In the genomic region with DNA sequence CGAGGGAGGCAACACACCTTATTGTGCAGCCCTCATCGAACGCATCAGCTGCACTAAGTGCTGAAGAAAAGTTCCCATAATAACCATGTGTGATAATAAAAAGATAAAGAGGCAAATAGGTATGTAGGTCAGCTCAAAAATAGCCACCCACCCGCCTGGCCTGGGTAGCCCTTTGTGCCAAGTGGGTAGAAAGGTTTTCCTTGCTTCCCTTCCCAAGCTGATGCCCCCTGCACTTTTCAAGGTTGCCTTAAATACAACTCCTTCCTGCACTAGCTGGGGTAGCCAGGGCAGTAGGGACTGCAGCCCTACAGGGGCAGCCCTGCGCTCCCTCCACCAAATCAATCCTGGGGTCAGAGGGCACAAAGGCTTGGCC, we compare ENCODE assay signal across 8 cellular contexts. TPM values are rescaled to one million over a fixed set of nuclear protein-coding genes. Genes with fewer than 3 reads are reported as not detected.
DNase-seq lines count a peak whose midpoint lies in the region; FAIRE-seq and TF ChIP-seq lines count a peak whose summit lies in the region.

No MANE protein-coding gene starts in this region.

- H3K36me3 ChIP-seq in OCI-LY3 (replicated peaks; ENCODE audit: low read depth, low read length) (no peaks in the 10 kb centered on the region), H1 (ENCODE audit: control insufficient read depth in 2 of 4, insufficient read depth in 4 of 4, low read length in 3 of 4) (no peaks in the 10 kb centered on the region)

- H3K9me3 Mint-ChIP-seq in neural crest cell, result no peaks in the 10 kb centered on the region

- H3K4me1 ChIP-seq in OCI-LY3 (ENCODE audit: low read length) (peaks cover 68% of the 10 kb centered on the region), H1 (replicated peaks in 1 of 4; ENCODE audit: control insufficient read depth in 3 of 4, insufficient read depth in 4 of 4, low read length in 3 of 4) (peaks cover 17 to 33% (median 23%) of the 10 kb centered on the region in 4 experiments)

- H4K8ac ChIP-seq in H1 (ENCODE audit: extremely low read depth, insufficient read depth, low read length), result peak overlapping the region; percentile 81; the same call in 1 of the 2 replicates

- no peak for TF ChIP-seq EP300 in H1 (IDR thresholded peaks at IDR 0.05; ENCODE audit: borderline replicate concordance in 1 of 2, low read depth in 2 of 2, low read length in 2 of 2)

- H2BK5ac ChIP-seq in H1 (ENCODE audit: low read depth, low read length), result peak overlapping the region; percentile 97

- 55% methylated on average over 5 of the region's 5 CpGs; no CpG with 5 or more reads in 1 of the 2 experiments for WGBS in H1 (ENCODE audit: extremely low coverage in 1 of 2, insufficient coverage in 1 of 2, insufficient read length in 1 of 2, insufficient replicate concordance in 2 of 2, low coverage in 1 of 2, low lambda C conversion rate in 2 of 2, missing lambda C conversion rate in 1 of 2), 2 experiments

- peak overlapping the region; percentile 75 for H2AFZ ChIP-seq in OCI-LY3 (ENCODE audit: low read depth, low read length)
- no peak overlapping the region for H2AFZ ChIP-seq in H1 (ENCODE audit: low read length)

- no peaks in the 10 kb centered on the region for H3K36me3 Mint-ChIP-seq in neural crest cell (ENCODE audit: low read depth)

- POLR2A ChIA-PET in H1 (lab: Charles Lee; ENCODE audit: partially characterized antibody), result interaction anchor here (0.6 to 24.2 kb wide), 20 partner anchors 10 to 190 kb away, joined by 3 to 673 read pairs (median 5); partner anchors contain the start of genes DDIT4 and DNAJB12

- H3K4me2 ChIP-seq in OCI-LY3 (ENCODE audit: low read length) (peak overlapping the region; percentile 96), H1 (ENCODE audit: insufficient read depth in 1 of 2, low read depth in 2 of 2, low read length in 2 of 2) (peak overlapping the region; percentile 59 to 74)

- H3K23me2 ChIP-seq in H1 (ENCODE audit: low read depth, low read length), result peaks cover 4% of the 10 kb centered on the region; the same call in 1 of the 2 replicates

- H4K20me1 ChIP-seq in OCI-LY3 (ENCODE audit: insufficient read depth, low read length) (no peaks in the 10 kb centered on the region), H1 (replicated peaks in 1 of 2; ENCODE audit: control insufficient read depth in 1 of 2, insufficient read depth in 2 of 2, low read length in 2 of 2) (no peaks in the 10 kb centered on the region)

- H3K79me2 ChIP-seq in OCI-LY3 (ENCODE audit: low read length) (no peaks in the 10 kb centered on the region), H1 (ENCODE audit: control insufficient read depth in 1 of 2, insufficient read depth in 2 of 2, low read length in 2 of 2) (no peaks in the 10 kb centered on the region)

- no peak for TF ChIP-seq CTCF in C4-2B (conservative IDR thresholded peaks at IDR 0.05)
- no peak for TF ChIP-seq CTCF in OCI-LY3 (IDR thresholded peaks at IDR 0.05; ENCODE audit: low read depth, low read length)
- TF ChIP-seq CTCF in H1 (IDR thresholded peaks at IDR 0.05; ENCODE audit: control extremely low read depth in 1 of 3, insufficient read depth in 1 of 3, low read depth in 1 of 3, low read length in 3 of 3), result no peak
- no peak for TF ChIP-seq CTCF in neural crest cell (conservative IDR thresholded peaks at IDR 0.05)

- DNase-seq in H1 (ENCODE audit: low read depth in 1 of 2, low spot score in 2 of 2), result no peak
- DNase-seq in neural crest cell (ENCODE audit: low read depth, low spot score), result no peak
- no peak for DNase-seq in NCI-H1930 (lab: John Stamatoyannopoulos, UW)
- no peak for DNase-seq in central memory CD4-positive, alpha-beta T cell
- DNase-seq in NCI-H2196 (lab: John Stamatoyannopoulos, UW; ENCODE audit: unreplicated experiment), result no peak
- no peak for DNase-seq in DMS 273 treated with DMSO at 0.1 percent for 48 hours (lab: John Stamatoyannopoulos, UW)

- H3K4ac ChIP-seq in H1 (replicated peaks; ENCODE audit: insufficient read length, low read depth, low read length), result peak overlapping the region; percentile 69

- peaks cover 56% of the 10 kb centered on the region for H3K4me1 Mint-ChIP-seq in neural crest cell

- peak overlapping the region; percentile 79 for H4K91ac ChIP-seq in H1 (replicated peaks; ENCODE audit: insufficient read length, low read length)

- H3K9ac ChIP-seq in OCI-LY3 (ENCODE audit: low read length) (peak overlapping the region; percentile 81), H1 (replicated peaks in 1 of 4; ENCODE audit: extremely low read depth in 1 of 4, low read depth in 3 of 4, low read length in 3 of 4) (peak overlapping the region in 3 of 4 experiments; percentile 50 to 62 (median 54); a peak in 6 of 7 replicates)

- peak overlapping the region; percentile 71 for H2BK120ac ChIP-seq in H1 (replicated peaks; ENCODE audit: low read depth, low read length)

- peak overlapping the region; percentile 95 for H3K18ac ChIP-seq in H1 (ENCODE audit: extremely low read depth, low read length)

- H3K27me3 Mint-ChIP-seq in neural crest cell (ENCODE audit: low read depth), result no peaks in the 10 kb centered on the region

- H2AK5ac ChIP-seq in H1 (ENCODE audit: low read depth, low read length), result peak overlapping the region; percentile 18

- no peaks in the 10 kb centered on the region for H3K79me1 ChIP-seq in H1 (ENCODE audit: low read depth, low read length)

- peak overlapping the region; percentile 98 for H2BK20ac ChIP-seq in H1 (ENCODE audit: low read length)

- no peak for TF ChIP-seq POLR2A in H1 (IDR thresholded peaks at IDR 0.05; ENCODE audit: control extremely low read depth in 1 of 2, low read depth in 2 of 2, low read length in 2 of 2)

- peak overlapping the region; percentile 84 for H4K5ac ChIP-seq in H1 (ENCODE audit: insufficient read length, low read depth, low read length)

- H3K27ac ChIP-seq in C4-2B (0 out of 2 replicates have a peak overlapping the region, but pooled peaks have one; percentile 10), OCI-LY3 (ENCODE audit: low read length) (peak overlapping the region; percentile 98), H1 (ENCODE audit: low read depth, low read length) (peak overlapping the region; percentile 87)

- no peak for TF ChIP-seq RAD21 in H1 (IDR thresholded peaks at IDR 0.05 in 1 of 2, conservative IDR thresholded peaks at IDR 0.05 in 1 of 2; ENCODE audit: low read depth in 2 of 2, low read length in 2 of 2)

- H3K4me3 Mint-ChIP-seq in neural crest cell, result peak overlapping the region; percentile 85

- H3K27me3 ChIP-seq in OCI-LY3 (ENCODE audit: low read depth, low read length), result peaks cover 3% of the 10 kb centered on the region; the same call in 1 of the 2 replicates
- no peaks in the 10 kb centered on the region for H3K27me3 ChIP-seq in H1 (replicated peaks in 1 of 4; ENCODE audit: control insufficient read depth in 3 of 4, extremely low read depth in 1 of 4, insufficient read depth in 3 of 4, low read length in 3 of 4)

- H2BK12ac ChIP-seq in H1 (ENCODE audit: low read depth, low read length), result peak overlapping the region; percentile 99

- no peak overlapping the region for H3K23ac ChIP-seq in H1 (ENCODE audit: insufficient read length)

- CTCF ChIA-PET in H1 (lab: Charles Lee; ENCODE audit: partially characterized antibody), result interaction anchor here (0.8 to 4.4 kb wide), 17 partner anchors 13 to 212 kb away, joined by 3 to 39 read pairs (median 4); partner anchors contain the start of gene DDIT4

- no peak overlapping the region for H3K14ac ChIP-seq in H1 (ENCODE audit: insufficient read length)

- H3K9me3 ChIP-seq in OCI-LY3 (ENCODE audit: insufficient read depth, low read length), result no peaks in the 10 kb centered on the region
- no peaks in the 10 kb centered on the region for H3K9me3 ChIP-seq in H1 (ENCODE audit: insufficient read depth in 2 of 2, low read depth in 1 of 2, low read length in 1 of 2)

- H3K56ac ChIP-seq in H1 (replicated peaks; ENCODE audit: insufficient read length, low read depth, low read length), result peak overlapping the region; percentile 7

- peak overlapping the region; percentile 73 for H2BK15ac ChIP-seq in H1 (ENCODE audit: low read length)

- peak overlapping the region; percentile 97 for H3K27ac Mint-ChIP-seq in neural crest cell (ENCODE audit: unreplicated experiment)

- FAIRE-seq in H1 (lab: Jason Lieb, UNC), result no peak

- H3K4me3 ChIP-seq in OCI-LY3 (ENCODE audit: low read length) (peak overlapping the region; percentile 83), H1 (ENCODE audit: extremely low read depth in 1 of 4, insufficient read depth in 2 of 4, low read depth in 3 of 4, low read length in 4 of 4) (peak overlapping the region in 2 of 4 experiments; percentile 23 to 32; a peak in 4 of 8 replicates)

RNA-seq across cellular contexts. Expression of gene DDIT4, which starts 13.5 kb away (rescaled TPM):
- total RNA-seq in H1 (2021; fragmentation: NEBNext Ultra II Directional; extraction: Animal tissue kit (Norgen Biotek cat#: 25700)), result 42.1 and 47.4 TPM in 2 replicates
- 108 and 187 TPM in 2 replicates for polyA plus RNA-seq in H1 (2011; rRNA removed)
- polyA plus RNA-seq in H1 (2011; cell fraction: cytosol; rRNA removed), result 146 TPM
- polyA plus RNA-seq in H1 (2011; cell fraction: nucleus; rRNA removed), result 143 TPM
- 55.0 to 142 TPM (median 113 TPM) in 4 replicates for polyA plus RNA-seq in H1 (2012, experiment 1 of 2)
- 62.5 TPM for polyA plus RNA-seq in H1 (2012, experiment 2 of 2)
- 18.5 TPM for polyA plus RNA-seq in H1 (2013, experiment 1 of 2)
- polyA plus RNA-seq in H1 (2013, experiment 2 of 2), result 19.9 TPM
- 63.3 and 82.3 TPM in 2 replicates for polyA minus RNA-seq in H1 (2011; rRNA and poly(A)+ RNA removed)
- 113 TPM for polyA minus RNA-seq in H1 (2011; cell fraction: cytosol; rRNA and poly(A)+ RNA removed)
- polyA minus RNA-seq in H1 (2011; cell fraction: nucleus; rRNA and poly(A)+ RNA removed), result 186 TPM
- 68.6 and 80.1 TPM in 2 replicates for total RNA-seq in neural crest cell

RNA-seq across cellular contexts. Expression of gene ASCC1, which starts 44.1 kb away (rescaled TPM):
- 30.2 and 35.8 TPM in 2 replicates for total RNA-seq in H1 (2021; fragmentation: NEBNext Ultra II Directional; extraction: Animal tissue kit (Norgen Biotek cat#: 25700))
- 13.7 and 25.6 TPM in 2 replicates for polyA plus RNA-seq in H1 (2011; rRNA removed)
- polyA plus RNA-seq in H1 (2011; cell fraction: cytosol; rRNA removed), result 21.2 TPM
- polyA plus RNA-seq in H1 (2011; cell fraction: nucleus; rRNA removed), result 8.3 TPM
- polyA plus RNA-seq in H1 (2012, experiment 1 of 2), result 27.9 to 42.2 TPM (median 30.6 TPM) in 4 replicates
- 4.2 TPM for polyA plus RNA-seq in H1 (2012, experiment 2 of 2)
- polyA plus RNA-seq in H1 (2013, experiment 1 of 2), result 31.2 TPM
- 32.0 TPM for polyA plus RNA-seq in H1 (2013, experiment 2 of 2)
- polyA minus RNA-seq in H1 (2011; rRNA and poly(A)+ RNA removed), result 28.0 and 35.9 TPM in 2 replicates
- polyA minus RNA-seq in H1 (2011; cell fraction: cytosol; rRNA and poly(A)+ RNA removed), result 22.5 TPM
- polyA minus RNA-seq in H1 (2011; cell fraction: nucleus; rRNA and poly(A)+ RNA removed), result 27.0 TPM
- total RNA-seq in neural crest cell, result 31.5 and 35.6 TPM in 2 replicates

RNA-seq across cellular contexts. Expression of gene ANAPC16, which starts 44.4 kb away (rescaled TPM):
- 56.2 and 57.4 TPM in 2 replicates for total RNA-seq in H1 (2021; fragmentation: NEBNext Ultra II Directional; extraction: Animal tissue kit (Norgen Biotek cat#: 25700))
- polyA plus RNA-seq in H1 (2011; rRNA removed), result 33.6 and 53.1 TPM in 2 replicates
- polyA plus RNA-seq in H1 (2011; cell fraction: cytosol; rRNA removed), result 68.5 TPM
- 24.3 TPM for polyA plus RNA-seq in H1 (2011; cell fraction: nucleus; rRNA removed)
- 51.6 to 58.4 TPM (median 55.8 TPM) in 4 replicates for polyA plus RNA-seq in H1 (2012, experiment 1 of 2)
- polyA plus RNA-seq in H1 (2012, experiment 2 of 2), result 12.7 TPM
- polyA plus RNA-seq in H1 (2013, experiment 1 of 2), result 43.7 TPM
- 47.2 TPM for polyA plus RNA-seq in H1 (2013, experiment 2 of 2)
- 18.3 and 23.7 TPM in 2 replicates for polyA minus RNA-seq in H1 (2011; rRNA and poly(A)+ RNA removed)
- 13.5 TPM for polyA minus RNA-seq in H1 (2011; cell fraction: cytosol; rRNA and poly(A)+ RNA removed)
- 11.6 TPM for polyA minus RNA-seq in H1 (2011; cell fraction: nucleus; rRNA and poly(A)+ RNA removed)
- total RNA-seq in neural crest cell, result 53.2 and 57.5 TPM in 2 replicates

Comparison
In these comparisons a context has a peak if more than half of its experiments do, and no peak if none do; other contexts are left out.
1. H3K27ac ChIP-seq: peak in every context shown above with its lines; median percentile 98 in OCI-LY3; 87 in H1; 10 in C4-2B.